In the genomic region with DNA sequence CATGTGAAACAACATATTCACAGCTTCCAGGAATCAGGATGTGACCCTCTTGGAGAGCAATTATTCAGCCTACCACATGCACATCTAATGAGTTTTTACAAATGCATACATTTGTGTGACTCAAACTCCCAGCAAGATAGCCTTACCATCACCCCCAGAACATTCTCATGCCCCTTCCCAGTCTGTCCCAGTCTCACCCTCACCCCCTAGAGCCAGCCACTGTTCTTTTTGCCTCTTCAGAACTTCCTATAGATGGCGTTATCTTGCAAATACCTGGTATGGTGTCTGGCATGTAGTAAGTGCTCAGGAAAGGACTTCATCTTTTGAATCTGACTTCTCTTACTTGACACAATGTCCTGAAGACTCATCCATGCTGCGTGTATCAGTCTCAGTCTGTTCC, we compare ENCODE assay signal across 19 cellular contexts. TPM values are rescaled to one million over a fixed set of nuclear protein-coding genes. Genes with fewer than 3 reads are reported as not detected.
DNase-seq lines count a peak whose midpoint lies in the region; ATAC-seq and TF ChIP-seq lines count a peak whose summit lies in the region.
"Had no signal": no experiment of that assay in that cellular context is flagged by ENCODE, and none has a peak within 500 bp of the region (broad histone marks: within the 10 kb centered on the region; RNA-seq: fewer than 3 reads in every experiment).

No MANE protein-coding gene starts in this region.

- no peaks in the 10 kb centered on the region for H3K9me3 Mint-ChIP-seq in activated T-helper 17 cell treated with anti-CD3 and anti-CD28 coated beads, Interleukin-2, amount 50 U/mL, for 72 hours
- H3K9me3 Mint-ChIP-seq: CD8-positive, alpha-beta T cell had no signal

- 84% methylated on average over 2 of the region's 2 CpGs for WGBS in esophagus muscularis mucosa

- TF ChIP-seq EP300 in esophagus muscularis mucosa (IDR thresholded peaks at IDR 0.05), result no peak

- POLR2A ChIA-PET in Panc1 (lab: Charles Lee), result no interaction called here

- H3K36me3 Mint-ChIP-seq in activated T-helper 17 cell treated with anti-CD3 and anti-CD28 coated beads, Interleukin-2, amount 50 U/mL, for 72 hours (ENCODE audit: low read depth), result no peaks in the 10 kb centered on the region
- H3K36me3 Mint-ChIP-seq: CD14-positive monocyte; CD8-positive, alpha-beta T cell had no signal

- H3K4me1 ChIP-seq in Panc1 (ENCODE audit: control insufficient read depth, insufficient read depth, low read length) (no peaks in the 10 kb centered on the region), esophagus muscularis mucosa (peaks cover 0 to 5% (median 0%) of the 10 kb centered on the region in 4 donors)

- DNase-seq in NCI-H82 treated with DMSO at 0.1 percent for 48 hours (lab: John Stamatoyannopoulos, UW; ENCODE audit: unreplicated experiment) (peak; percentile 38), NCI-H82 (lab: John Stamatoyannopoulos, UW) (no peak), NB4 (ENCODE audit: low read depth) (no peak), Panc1 (ENCODE audit: low read depth, low spot score) (no peak), esophagus muscularis mucosa (ENCODE audit: extremely low spot score) (peak; percentile 53), hepatic stellate cell (ENCODE audit: low spot score) (no peak)
- DNase-seq: Caco-2; CD8-positive, alpha-beta T cell; DND-41; GF-D8; GM23248 had no signal

- ATAC-seq in Panc1 (no peak), GM19467 (IDR thresholded peaks at IDR 0.05; ENCODE audit: unreplicated experiment) (no peak)
- ATAC-seq in activated T-helper 17 cell treated with anti-CD3 and anti-CD28 coated beads, Interleukin-2, amount 50 U/mL, for 72 hours (replicated peaks), result no peak
- ATAC-seq: CD8-positive, alpha-beta T cell had no signal

- H3K4me3 ChIP-seq in NB4 (ENCODE audit: low read depth, low read length) (no peak overlapping the region), Panc1 (ENCODE audit: low read depth in 2 of 2, low read length in 2 of 2) (no peak overlapping the region), esophagus muscularis mucosa (no peak overlapping the region)
- H3K4me3 ChIP-seq: GM23248 had no signal

- CTCF ChIA-PET in Panc1 (lab: Charles Lee), result no interaction called here

- no TSS peak for BruUV-seq in Panc1 (replicated peaks; lab: Mats Ljungman, UMichigan)

- intact Hi-C loops in Panc1 (cut with micrococcal nuclease; ENCODE audit: unreplicated experiment), result no loop called here
- intact Hi-C loops in esophagus muscularis mucosa (cut with DNase I), result no loop called here

- no peaks in the 10 kb centered on the region for H3K4me1 Mint-ChIP-seq in activated T-helper 17 cell treated with anti-CD3 and anti-CD28 coated beads, Interleukin-2, amount 50 U/mL, for 72 hours
- H3K4me1 Mint-ChIP-seq: IgD-negative memory B cell had no signal

- H3K9me3 ChIP-seq in Panc1 (ENCODE audit: control insufficient read depth, insufficient read depth, low read depth, low read length) (no peaks in the 10 kb centered on the region), esophagus muscularis mucosa (no peaks in the 10 kb centered on the region)
- H3K9me3 ChIP-seq: Caco-2 had no signal

- H3K27me3 ChIP-seq in Panc1 (ENCODE audit: control insufficient read depth, insufficient read depth, low read length) (0 out of 2 replicates have a peak, but pooled peaks cover 3% of the 10 kb centered on the region), esophagus muscularis mucosa (peaks cover 0 to 16% (median 0%) of the 10 kb centered on the region in 4 donors)

- H3K27me3 Mint-ChIP-seq in activated T-helper 17 cell treated with anti-CD3 and anti-CD28 coated beads, Interleukin-2, amount 50 U/mL, for 72 hours, result peaks cover 26% of the 10 kb centered on the region

- H3K27ac ChIP-seq in Panc1 (ENCODE audit: low read length), result no peak overlapping the region
- no peak overlapping the region for H3K27ac ChIP-seq in esophagus muscularis mucosa (replicated peaks in 1 of 4)
- H3K27ac ChIP-seq: 22Rv1, GM23248 had no signal

- TF ChIP-seq CTCF in NB4 (IDR thresholded peaks at IDR 0.05; ENCODE audit: low read depth, low read length), result peak; percentile 21
- TF ChIP-seq CTCF in Panc1 (IDR thresholded peaks at IDR 0.05), result 0 out of 2 replicates have a peak, but pooled peaks have one; percentile 4
- TF ChIP-seq CTCF in esophagus muscularis mucosa (IDR thresholded peaks at IDR 0.05), result no peak

- no peaks in the 10 kb centered on the region for H3K36me3 ChIP-seq in Panc1 (ENCODE audit: control insufficient read depth, insufficient read depth, low read length)
- H3K36me3 ChIP-seq in esophagus muscularis mucosa, result no peaks in the 10 kb centered on the region

- no peak overlapping the region for H3K4me3 Mint-ChIP-seq in activated T-helper 17 cell treated with anti-CD3 and anti-CD28 coated beads, Interleukin-2, amount 50 U/mL, for 72 hours
- H3K4me3 Mint-ChIP-seq: CD14-positive monocyte; CD8-positive, alpha-beta T cell; IgD-negative memory B cell had no signal

- in situ Hi-C loops in Panc1 (cut with HindIII; ENCODE audit: low pct_unique_long_range_greater_than_20kb, low sequenced_read_pairs), result no loop called here

- no peak for TF ChIP-seq POLR2A in NB4 (IDR thresholded peaks at IDR 0.05; ENCODE audit: extremely low read depth, insufficient read length)
- no peak for TF ChIP-seq POLR2A in esophagus muscularis mucosa (IDR thresholded peaks at IDR 0.05; ENCODE audit: low read depth)

- no peak overlapping the region for H3K27ac Mint-ChIP-seq in activated T-helper 17 cell treated with anti-CD3 and anti-CD28 coated beads, Interleukin-2, amount 50 U/mL, for 72 hours
- H3K27ac Mint-ChIP-seq: CD14-positive monocyte; CD8-positive, alpha-beta T cell; IgD-negative memory B cell had no signal

RNA-seq across cellular contexts. Expression of a gene that starts 23.9 kb away (rescaled TPM):
- total RNA-seq in Panc1 (2021; ENCODE audit: unreplicated experiment), result 0.15 TPM
- not detected for polyA plus RNA-seq in Panc1 (2012; ENCODE audit: insufficient read length)
- under 1 TPM in 3 of 4 donors, not detected in 1; 0.23 to 0.45 (median 0.33) TPM for total RNA-seq in esophagus muscularis mucosa
- not detected for total RNA-seq in activated T-helper 17 cell treated with anti-CD3 and anti-CD28 coated beads, Interleukin-2, amount 50 U/mL, for 72 hours
- total RNA-seq: A673; CD8-positive, alpha-beta T cell; GM23248; HT1080 had no signal
- polyA plus RNA-seq: BJ, GM23248 had no signal

RNA-seq across cellular contexts. Expression of a gene that starts 27.8 kb away (rescaled TPM):
- total RNA-seq in Panc1 (2021; ENCODE audit: unreplicated experiment) (0.39 TPM), esophagus muscularis mucosa (10 to 100 TPM; 11.6 to 47.7 (median 35.5) TPM)
- not detected for polyA plus RNA-seq in Panc1 (2012; ENCODE audit: insufficient read length)
- under 1 TPM in 1 of 2 donors, not detected in 1; 0.45 TPM for total RNA-seq in activated T-helper 17 cell treated with anti-CD3 and anti-CD28 coated beads, Interleukin-2, amount 50 U/mL, for 72 hours
- total RNA-seq: GM23248, HT1080 had no signal
- polyA plus RNA-seq: BJ, GM23248, IgD-negative memory B cell had no signal

RNA-seq across cellular contexts. Expression of a gene that starts 28.2 kb away (rescaled TPM):
- 0.31 TPM for total RNA-seq in Panc1 (2021; ENCODE audit: unreplicated experiment)
- polyA plus RNA-seq in Panc1 (2012; ENCODE audit: insufficient read length), result not detected
- 10 to 100 TPM; 19.5 to 58.2 (median 54.1) TPM for total RNA-seq in esophagus muscularis mucosa
- total RNA-seq in activated T-helper 17 cell treated with anti-CD3 and anti-CD28 coated beads, Interleukin-2, amount 50 U/mL, for 72 hours, result not detected
- total RNA-seq: CD8-positive, alpha-beta T cell; GM23248; HT1080 had no signal
- polyA plus RNA-seq: BJ, GM23248 had no signal

Comparison
In these comparisons a context has a peak if more than half of its experiments do, and no peak if none do; other contexts are left out.
1. DNase-seq: peak in NCI-H82 treated with DMSO at 0.1 percent for 48 hours (single experiment) and esophagus muscularis mucosa (single experiment); none in NCI-H82 (single experiment), NB4 (single experiment), Panc1 (single experiment) and hepatic stellate cell (single experiment).
2. CTCF ChIP-seq: peak in NB4 (single experiment) and Panc1 (single experiment); none in esophagus muscularis mucosa (0 of 3).
3. RNA of a gene that starts 28.2 kb away (total RNA-seq): 19.5 to 58.2 TPM in esophagus muscularis mucosa; 0.31 TPM in Panc1 (single experiment) and not detected in activated T-helper 17 cell treated with anti-CD3 and anti-CD28 coated beads, Interleukin-2, amount 50 U/mL, for 72 hours; every median in the first group is over 10 times any median in the second.